In the genomic region with DNA sequence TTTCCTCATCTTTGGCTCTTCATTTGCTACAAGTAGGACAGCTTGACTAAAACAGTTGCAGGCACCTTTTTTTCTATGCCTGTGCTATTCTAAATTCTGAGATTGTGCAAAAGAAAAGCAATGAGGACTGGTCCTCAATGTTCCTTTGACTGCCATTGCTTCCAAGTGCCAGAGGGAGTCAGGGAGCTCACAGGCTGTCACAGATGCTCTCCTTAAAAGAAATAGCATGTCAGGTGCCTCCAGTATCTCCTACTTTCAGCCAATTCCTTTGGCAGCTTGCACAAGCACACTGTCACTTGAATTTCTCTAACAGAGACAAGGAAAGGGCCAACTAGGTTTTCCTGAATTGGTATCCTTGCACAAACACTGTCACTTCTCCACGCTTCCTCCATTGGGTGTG, we compare ENCODE assay signal across 9 cellular contexts.
"Had no signal": no experiment of that assay in that cellular context is flagged by ENCODE, and none has a peak within 500 bp of the region (broad histone marks: within the 10 kb centered on the region; RNA-seq: fewer than 3 reads in every experiment).

No MANE protein-coding gene starts in this region.

- H3K36me3 ChIP-seq: HAP-1 had no signal

- ATAC-seq: HepG2, K562 had no signal

- H3K9ac ChIP-seq: GM23248 had no signal

- FAIRE-seq: HepG2, K562 had no signal

- H3K4me3 ChIP-seq: GM23248, HAP-1, K562 had no signal

- H3K9me3 ChIP-seq: HAP-1 had no signal

- H2AFZ ChIP-seq: GM23248 had no signal

- H3K4me3 Mint-ChIP-seq: HFFc6 had no signal

- H3K4me1 ChIP-seq: HAP-1 had no signal

- DNase-seq: GM23248, GOT3, H7, HFFc6, KG1 had no signal

- H3K27ac ChIP-seq: GM23248, HL-60 had no signal

- H3K27ac Mint-ChIP-seq: HFFc6 had no signal
